ENCODE assay signal across 1 cellular context in genomic region chr7:47447621-47448349, GRCh38.
TF ChIP-seq lines count a peak whose summit lies in the region.

No MANE protein-coding gene starts in this region.

TF ChIP-seq in liver, 16 proteins besides CTCF, POLR2A, EP300 and RAD21:
- TF ChIP-seq SP1 (IDR thresholded peaks at IDR 0.05) (no peak), FOXA2 (IDR thresholded peaks at IDR 0.05) (no peak), GABPA (IDR thresholded peaks at IDR 0.05 in 1 of 2, conservative IDR thresholded peaks at IDR 0.05 in 1 of 2) (no peak), FOXA1 (IDR thresholded peaks at IDR 0.05) (no peak), NR2F2 (IDR thresholded peaks at IDR 0.05) (no peak), RXRA (IDR thresholded peaks at IDR 0.05) (no peak), EGR1 (IDR thresholded peaks at IDR 0.05; ENCODE audit: low read depth in 2 of 2) (no peak), ZBTB33 (IDR thresholded peaks at IDR 0.05) (no peak), HNF4A (conservative IDR thresholded peaks at IDR 0.05) (no peak), YY1 (IDR thresholded peaks at IDR 0.05) (no peak), REST (IDR thresholded peaks at IDR 0.05) (no peak), JUND (IDR thresholded peaks at IDR 0.05) (no peak), HNF4G (IDR thresholded peaks at IDR 0.05) (no peak), ATF3 (IDR thresholded peaks at IDR 0.05) (no peak), TAF1 (conservative IDR thresholded peaks at IDR 0.05) (no peak), MAX (IDR thresholded peaks at IDR 0.05) (no peak)
